Comparison of ENCODE assay signal across 24 cellular contexts in the genomic region with DNA sequence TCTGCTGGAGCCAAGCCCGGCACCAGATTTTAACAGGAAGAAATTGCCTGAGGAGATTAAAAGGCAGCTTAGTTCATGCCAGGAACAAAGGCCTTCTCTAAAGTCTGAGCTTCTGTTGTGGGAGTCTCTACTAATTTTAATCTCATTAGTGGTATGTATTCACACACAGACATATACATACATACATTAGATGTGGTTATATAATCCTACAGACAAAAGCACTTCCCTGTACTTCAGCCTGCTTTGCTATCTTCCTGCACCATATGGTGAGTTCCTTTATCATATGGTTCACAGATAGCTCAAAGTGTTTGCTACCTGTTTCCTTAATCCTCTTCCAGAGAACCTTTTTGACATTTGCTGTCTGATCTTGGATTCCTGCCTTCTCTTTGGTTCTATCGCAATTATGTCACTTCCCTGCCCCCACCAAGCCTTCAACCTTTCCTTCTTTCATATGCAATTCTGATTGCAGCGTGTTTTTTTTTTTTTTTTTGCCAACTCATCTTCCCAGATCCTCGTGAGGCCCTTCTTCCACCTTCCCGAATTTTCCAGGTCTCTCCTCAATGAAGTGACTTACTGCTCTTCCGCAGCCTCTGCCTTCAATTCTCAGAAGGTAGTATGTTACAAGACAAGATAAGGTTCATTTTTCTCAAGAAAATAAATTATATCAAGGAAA.
DNase-seq lines count a peak whose midpoint lies in the region; ATAC-seq lines count a peak whose summit lies in the region.
"Had no signal": no experiment of that assay in that cellular context is flagged by ENCODE, and none has a peak within 500 bp of the region (broad histone marks: within the 10 kb centered on the region; RNA-seq: fewer than 3 reads in every experiment).

No MANE protein-coding gene starts in this region.

- no peak overlapping the region for H3K14ac ChIP-seq in neuronal stem cell (ENCODE audit: low read length)

- no CpG with 5 or more reads among the region's 6 CpGs for WGBS in neuronal stem cell (ENCODE audit: extremely low coverage in 2 of 2, insufficient read length in 2 of 2, insufficient replicate concordance in 1 of 2), 2 donors

- H3K9ac ChIP-seq in neuronal stem cell (ENCODE audit: low read depth, low read length, poor library complexity): no peak overlapping the region

- H2BK12ac ChIP-seq in neuronal stem cell (ENCODE audit: low read length): no peak overlapping the region

- no peak overlapping the region for H4K91ac ChIP-seq in neuronal stem cell (ENCODE audit: low read depth, low read length, poor library complexity)

- H3K18ac ChIP-seq in neuronal stem cell (ENCODE audit: low read length): no peak overlapping the region

- H3K79me1 ChIP-seq in neuronal stem cell (ENCODE audit: low read depth, low read length): no peaks in the 10 kb centered on the region

- DNase-seq in NCI-H2171 treated with DMSO at 0.1 percent for 48 hours (lab: John Stamatoyannopoulos, UW) (peak; percentile 1), NCI-H2171 (lab: John Stamatoyannopoulos, UW) (no peak), NCI-H82 (lab: John Stamatoyannopoulos, UW) (peak; percentile 97), caudate nucleus (lab: John Stamatoyannopoulos, UW) (peak in 5 of 61 donors; percentile 14 to 41 (median 22)), neuronal stem cell (ENCODE audit: low spot score) (no peak), globus pallidus (ENCODE audit: low spot score) (no peak), NCI-H1092 (lab: John Stamatoyannopoulos, UW) (no peak)
- DNase-seq: activated B cell treated with CpG ODN at 0.5 μM for 24 hours; activated naive CD8-positive, alpha-beta T cell treated with anti-CD3 and anti-CD28 coated beads, Interleukin-2, amount 50 U/mL, for 24 hours; central memory CD4-positive, alpha-beta T cell; effector memory CD4-positive, alpha-beta T cell; GDM1; heart right ventricle; kidney; MM.1S; NCI-H1694 treated with DMSO at 0.1 percent for 48 hours; NCI-H446 treated with DMSO at 0.1 percent for 48 hours; stimulated activated CD4-positive, alpha-beta T cell treated with anti-CD3 and anti-CD28 coated beads, Interleukin-2, amount 100 ng/mL, for 48 hours; T-cell; testis had no signal

- H3K23ac ChIP-seq in neuronal stem cell (ENCODE audit: low read depth, low read length, poor library complexity): no peak overlapping the region

- peaks cover 8 to 10% of the 10 kb centered on the region in 2 donors for H3K4me1 ChIP-seq in neuronal stem cell (ENCODE audit: control insufficient read depth in 2 of 2, insufficient read depth in 1 of 2, low read depth in 1 of 2, low read length in 2 of 2)
- H3K4me1 ChIP-seq: heart right ventricle, prostate gland, testis had no signal

- no peaks in the 10 kb centered on the region for H3K9me3 ChIP-seq in neuronal stem cell (replicated peaks in 1 of 2; ENCODE audit: control insufficient read depth in 2 of 2, insufficient read depth in 1 of 2, low read depth in 1 of 2, low read length in 2 of 2)
- H3K9me3 ChIP-seq: prostate gland, testis had no signal

- peak overlapping the region; percentile 1 for H2AFZ ChIP-seq in neuronal stem cell (ENCODE audit: low read length)

- ATAC-seq in GM18870 (IDR thresholded peaks at IDR 0.05; ENCODE audit: unreplicated experiment): no peak
- ATAC-seq: activated naive CD8-positive, alpha-beta T cell treated with anti-CD3 and anti-CD28 coated beads, Interleukin-2, amount 50 U/mL, for 24 hours; GM12878; heart right ventricle; T-cell had no signal

- H2BK15ac ChIP-seq in neuronal stem cell (ENCODE audit: low read length): no peak overlapping the region

- no peak overlapping the region for H3K4ac ChIP-seq in neuronal stem cell (ENCODE audit: low read length)

- H3K27ac ChIP-seq in caudate nucleus (ENCODE audit: low read depth, low read length) (peak overlapping the region; percentile 21), neuronal stem cell (replicated peaks; ENCODE audit: low read length) (no peak overlapping the region)
- H3K27ac ChIP-seq: 22Rv1, heart right ventricle, prostate gland, testis had no signal

- H3K4me2 ChIP-seq in neuronal stem cell (ENCODE audit: insufficient read depth, low read length, poor library complexity, severe bottlenecking): no peak overlapping the region

- no peak overlapping the region for H2BK120ac ChIP-seq in neuronal stem cell (ENCODE audit: low read depth, low read length)

- H3K36me3 ChIP-seq in neuronal stem cell (replicated peaks in 1 of 2; ENCODE audit: control insufficient read depth in 2 of 2, insufficient read depth in 2 of 2, low read length in 2 of 2): no peaks in the 10 kb centered on the region
- H3K36me3 ChIP-seq: prostate gland had no signal

- no peak overlapping the region for H4K8ac ChIP-seq in neuronal stem cell (ENCODE audit: low read depth, low read length)

- no peak overlapping the region for H2BK5ac ChIP-seq in neuronal stem cell (ENCODE audit: low read length)

- no peak overlapping the region for H2AK5ac ChIP-seq in neuronal stem cell (ENCODE audit: low read depth, low read length)

- no peak overlapping the region for H3K4me3 ChIP-seq in neuronal stem cell (ENCODE audit: low read length in 2 of 2)
- H3K4me3 ChIP-seq: GM12878, heart right ventricle, prostate gland, testis had no signal

- no peaks in the 10 kb centered on the region for H3K27me3 ChIP-seq in neuronal stem cell (ENCODE audit: control insufficient read depth in 3 of 3, insufficient read depth in 3 of 3, low read depth in 1 of 3, low read length in 3 of 3)
- H3K27me3 ChIP-seq: heart right ventricle, testis had no signal

Comparison
In these comparisons a context has a peak if more than half of its experiments do, and no peak if none do; other contexts are left out.
1. DNase-seq: peak in NCI-H2171 treated with DMSO at 0.1 percent for 48 hours (single experiment) and NCI-H82 (single experiment); none in NCI-H2171 (single experiment), neuronal stem cell (single experiment), globus pallidus (single experiment) and NCI-H1092 (single experiment).